In the genomic region with DNA sequence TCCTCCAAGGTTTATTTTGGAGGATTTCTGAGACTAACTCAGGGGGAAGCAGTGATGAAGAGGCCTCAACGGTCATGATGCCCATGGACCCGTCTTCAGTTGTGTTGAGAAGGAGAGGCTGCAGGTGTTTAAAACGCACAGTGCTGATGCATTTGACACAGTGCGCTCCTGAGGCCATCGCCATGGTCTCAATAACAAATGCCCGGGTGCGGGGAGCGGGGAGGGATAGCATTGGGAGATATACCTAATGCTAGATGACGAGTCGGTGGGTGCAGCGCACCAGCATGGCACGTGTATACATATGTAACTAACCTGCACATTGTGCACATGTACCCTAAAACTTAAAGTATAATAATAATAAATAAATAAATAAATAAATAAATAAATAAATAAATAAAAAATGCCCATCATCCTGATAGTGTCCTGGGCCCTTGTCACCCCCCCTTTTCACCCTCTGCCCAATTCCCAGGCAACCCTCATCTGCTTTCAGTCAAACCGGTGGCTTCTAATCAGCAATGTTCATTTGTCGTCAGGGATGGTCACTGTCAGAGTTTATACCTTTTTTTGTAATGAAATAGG, we compare ENCODE assay signal across 26 cellular contexts.
"Had no signal": no experiment of that assay in that cellular context is flagged by ENCODE, and none has a peak within 500 bp of the region (broad histone marks: within the 10 kb centered on the region; RNA-seq: fewer than 3 reads in every experiment).

No MANE protein-coding gene starts in this region.

- H3K4me1 ChIP-seq: ascending aorta had no signal

- DNase-seq: activated B cell treated with CpG ODN at 0.5 μM for 24 hours; activated CD4-positive, alpha-beta memory T cell treated with anti-CD3 and anti-CD28 coated beads for 36 hours; activated CD4-positive, alpha-beta T cell treated with anti-CD3 and anti-CD28 coated beads for 4 hours; activated CD4-positive, alpha-beta T cell treated with anti-CD3 and anti-CD28 coated beads, Interleukin-2, amount 10 ng/mL, durations not matched to agents 24 days and 14 days; activated CD4-positive, alpha-beta T cell treated with anti-CD3 and anti-CD28 coated beads, Interleukin-2, amount 50 U/mL, for 1 hour; activated CD4-positive, alpha-beta T cell treated with anti-CD3 and anti-CD28 coated beads, Interleukin-2, amount 50 U/mL, for 4 hours; activated CD4-positive, CD25-positive, alpha-beta regulatory T cell treated with anti-CD3 and anti-CD28 coated beads, Interleukin-2, amount 50 U/mL, for 72 hours; activated CD8-positive, alpha-beta memory T cell treated with anti-CD3 and anti-CD28 coated beads, Interleukin-2, amount 50 U/mL, for 4 hours; activated CD8-positive, alpha-beta T cell treated with anti-CD3 and anti-CD28 coated beads for 36 hours; activated gamma-delta T cell; activated naive CD4-positive, alpha-beta T cell treated with anti-CD3 and anti-CD28 coated beads, Interleukin-2, amount 10 ng/mL, durations not matched to agents 7 days and 5 days; activated naive CD4-positive, alpha-beta T cell treated with Interleukin-2 at 50 U/mL for 16 hours; activated naive CD8-positive, alpha-beta T cell treated with anti-CD3 and anti-CD28 coated beads, Interleukin-2, amount 10 ng/mL, durations not matched to agents 7 days and 5 days; activated naive CD8-positive, alpha-beta T cell treated with anti-CD3 and anti-CD28 coated beads, Interleukin-2, amount 50 U/mL, for 24 hours; activated T-cell treated with anti-CD3 and anti-CD28 coated beads, Interleukin-2, amount 50 U/mL, for 24 hours; activated T-cell treated with anti-CD3 and anti-CD28 coated beads, Interleukin-2, amount 50 U/mL, for 48 hours; amygdala; anterior cingulate cortex; central memory CD4-positive, alpha-beta T cell; SW 1271; T-helper 1 cell; T-helper 2 cell; T-helper 9 cell had no signal

- H3K4me3 ChIP-seq: ascending aorta, cardiac muscle cell had no signal

- H3K27me3 ChIP-seq: ascending aorta, cardiac muscle cell had no signal

- ATAC-seq: activated CD8-positive, alpha-beta T cell treated with anti-CD3 and anti-CD28 coated beads for 36 hours; activated naive CD8-positive, alpha-beta T cell treated with anti-CD3 and anti-CD28 coated beads, Interleukin-2, amount 50 U/mL, for 24 hours had no signal

- H3K36me3 ChIP-seq: ascending aorta, cardiac muscle cell had no signal

- H3K27ac ChIP-seq: ascending aorta, cardiac muscle cell, VCaP had no signal
